In the genomic region with DNA sequence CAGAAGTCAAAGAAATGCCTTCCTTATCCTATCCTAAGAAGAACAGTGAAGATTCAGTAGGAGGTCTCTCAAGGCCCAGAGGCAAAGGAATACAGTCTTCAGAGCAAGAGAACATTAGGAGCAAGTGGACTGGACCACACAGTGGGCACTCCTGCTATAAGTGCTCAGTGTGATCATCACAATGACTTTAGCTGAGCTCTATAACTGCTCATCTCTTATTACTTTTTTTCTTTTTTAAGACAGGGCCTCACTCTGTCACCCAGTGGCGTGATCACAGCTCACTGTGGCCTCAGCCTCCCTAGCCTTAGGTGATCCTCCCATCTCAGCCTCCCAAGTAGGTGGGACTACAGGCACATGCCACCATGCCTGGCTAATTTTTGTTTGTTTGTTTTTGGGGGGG, we compare ENCODE assay signal across 14 cellular contexts. TPM values are rescaled to one million over a fixed set of nuclear protein-coding genes. Genes with fewer than 3 reads are reported as not detected.
DNase-seq lines count a peak whose midpoint lies in the region; ATAC-seq, FAIRE-seq and TF ChIP-seq lines count a peak whose summit lies in the region.
"Had no signal": no experiment of that assay in that cellular context is flagged by ENCODE, and none has a peak within 500 bp of the region (broad histone marks: within the 10 kb centered on the region; RNA-seq: fewer than 3 reads in every experiment).

No MANE protein-coding gene starts in this region.

- TF ChIP-seq CTCF in PC-9 (conservative IDR thresholded peaks at IDR 0.05) (no peak), endothelial cell of umbilical vein (IDR thresholded peaks at IDR 0.05; ENCODE audit: extremely low read depth in 1 of 2, insufficient read depth in 1 of 2, low read depth in 1 of 2, low read length in 2 of 2) (no peak)

- DNase-seq in PC-9 (no peak), endothelial cell of umbilical vein (ENCODE audit: low read depth, low spot score) (no peak), HuH-7 (ENCODE audit: low spot score) (no peak), NCI-H2107 treated with DMSO at 0.1 percent for 48 hours (lab: John Stamatoyannopoulos, UW; ENCODE audit: unreplicated experiment) (no peak), HTR-8/SVneo (ENCODE audit: insufficient read length, low spot score) (no peak)
- no peak for DNase-seq in naive thymus-derived CD8-positive, alpha-beta T cell
- DNase-seq: CD8-positive, alpha-beta memory T cell; NCI-H187; NCI-H2227 treated with DMSO at 0.1 percent for 48 hours had no signal

- H3K79me2 ChIP-seq in PC-9 (ENCODE audit: low read depth) (no peaks in the 10 kb centered on the region), endothelial cell of umbilical vein (ENCODE audit: control insufficient read depth, insufficient read depth, low read length) (peaks cover 61% of the 10 kb centered on the region)

- H3F3A ChIP-seq in PC-9 (ENCODE audit: insufficient read depth, low read depth) = no peaks in the 10 kb centered on the region

- H3K4me1 ChIP-seq in PC-9 (replicated peaks; ENCODE audit: insufficient read depth) (no peaks in the 10 kb centered on the region), endothelial cell of umbilical vein (ENCODE audit: control insufficient read depth, extremely low read depth, insufficient read depth, low read length) (peaks cover 11% of the 10 kb centered on the region)
- H3K4me1 ChIP-seq: BLaER1 treated with 17β-estradiol and CSF1 and Interleukin-3, amounts not matched to agents 10 nM and 100 nM; SJSA1 had no signal

- H3K36me3 Mint-ChIP-seq in naive thymus-derived CD8-positive, alpha-beta T cell = no peaks in the 10 kb centered on the region
- H3K36me3 Mint-ChIP-seq: CD8-positive, alpha-beta memory T cell had no signal

- peak; percentile 55 for TF ChIP-seq POLR2A in endothelial cell of umbilical vein (IDR thresholded peaks at IDR 0.05; ENCODE audit: low read depth, low read length)

- POLR2A ChIA-PET in PC-9 (lab: Charles Lee; ENCODE audit: unreplicated experiment) = no interaction called here
- POLR2A ChIA-PET in endothelial cell of umbilical vein (lab: Charles Lee) = no interaction called here
- POLR2A ChIA-PET in naive thymus-derived CD8-positive, alpha-beta T cell (lab: Charles Lee) = no interaction called here

- no peaks in the 10 kb centered on the region for H3K4me1 Mint-ChIP-seq in naive thymus-derived CD8-positive, alpha-beta T cell
- H3K4me1 Mint-ChIP-seq: CD8-positive, alpha-beta memory T cell had no signal

- H3K4me3 ChIP-seq in PC-9 (no peak overlapping the region), endothelial cell of umbilical vein (replicated peaks in 1 of 3; ENCODE audit: insufficient read depth in 1 of 3, low read depth in 1 of 3, low read length in 3 of 3) (no peak overlapping the region)
- H3K4me3 ChIP-seq: BLaER1 treated with 17β-estradiol and CSF1 and Interleukin-3, amounts not matched to agents 10 nM and 100 nM; SJSA1 had no signal

- CTCF ChIA-PET in PC-9 (lab: Charles Lee) (interaction anchor here (0.5 to 0.8 kb wide), 3 partner anchors 19 to 802 kb away, joined by 3 read pairs; no protein-coding TSS in a partner anchor), endothelial cell of umbilical vein (lab: Charles Lee) (interaction anchor here (0.6 to 4.2 kb wide), 12 partner anchors 10 to 663 kb away, joined by 3 to 48 read pairs (median 3); a partner anchor contains a TSS)

- H2AFZ ChIP-seq in PC-9 = peak overlapping the region; percentile 8; the same call in 1 of the 2 replicates
- H2AFZ ChIP-seq in endothelial cell of umbilical vein (ENCODE audit: low read depth, low read length) = no peak overlapping the region

- FAIRE-seq in endothelial cell of umbilical vein (lab: Jason Lieb, UNC) = no peak
- FAIRE-seq in HTR-8/SVneo (lab: Jason Lieb, UNC) = no peak

- H4K20me1 ChIP-seq in PC-9 (ENCODE audit: insufficient read depth) = no peaks in the 10 kb centered on the region
- peaks cover 2% of the 10 kb centered on the region for H4K20me1 ChIP-seq in endothelial cell of umbilical vein (replicated peaks; ENCODE audit: control insufficient read depth, extremely low read depth, insufficient read depth, low read length)
- H4K20me1 ChIP-seq: BLaER1 treated with 17β-estradiol and CSF1 and Interleukin-3, amounts not matched to agents 10 nM and 100 nM had no signal

- H3K9me3 ChIP-seq in PC-9 (ENCODE audit: insufficient read depth, low read depth) = no peaks in the 10 kb centered on the region
- H3K9me3 ChIP-seq in endothelial cell of umbilical vein (replicated peaks; ENCODE audit: control insufficient read depth, insufficient read depth, low read length) = no peaks in the 10 kb centered on the region
- H3K9me3 ChIP-seq: BLaER1 treated with 17β-estradiol and CSF1 and Interleukin-3, amounts not matched to agents 10 nM and 100 nM; SJSA1 had no signal

- no peaks in the 10 kb centered on the region for H3K9me1 ChIP-seq in endothelial cell of umbilical vein (replicated peaks; ENCODE audit: control insufficient read depth, extremely low read depth, insufficient read depth, low read length)

- H3K27ac Mint-ChIP-seq in naive thymus-derived CD8-positive, alpha-beta T cell = no peak overlapping the region
- H3K27ac Mint-ChIP-seq: CD8-positive, alpha-beta memory T cell; T-helper 1 cell treated with Interleukin-12 subunit alpha and Interleukin-12 subunit beta and Interleukin-4 antibody, amounts not matched to agents 30 μg/mL and 1 μg/mL, for 36 hours had no signal

- H3K4me2 ChIP-seq in PC-9 = no peak overlapping the region
- H3K4me2 ChIP-seq in endothelial cell of umbilical vein (ENCODE audit: insufficient read depth, low read length) = no peak overlapping the region
- H3K4me2 ChIP-seq: BLaER1 treated with 17β-estradiol and CSF1 and Interleukin-3, amounts not matched to agents 10 nM and 100 nM had no signal

- H3K27me3 Mint-ChIP-seq in naive thymus-derived CD8-positive, alpha-beta T cell = peaks cover 2 to 20% (median 8%) of the 10 kb centered on the region in 5 donors

- no peaks in the 10 kb centered on the region for H3K9me2 ChIP-seq in PC-9 (ENCODE audit: insufficient read depth)

- ATAC-seq in GM18909 (IDR thresholded peaks at IDR 0.05; ENCODE audit: poor library complexity, unreplicated experiment) (peak; percentile 8), GM21723 (IDR thresholded peaks at IDR 0.05; ENCODE audit: unreplicated experiment) (peak; percentile 14)
- no peak for ATAC-seq in naive thymus-derived CD8-positive, alpha-beta T cell

- dilution Hi-C loops in endothelial cell of umbilical vein (cut with MboI; ENCODE audit: extremely low pct_ligation_motif_present, low sequenced_read_pairs) = no loop called here

- no peaks in the 10 kb centered on the region for H3K9me3 Mint-ChIP-seq in naive thymus-derived CD8-positive, alpha-beta T cell
- H3K9me3 Mint-ChIP-seq: CD8-positive, alpha-beta memory T cell; T-helper 1 cell treated with Interleukin-12 subunit alpha and Interleukin-12 subunit beta and Interleukin-4 antibody, amounts not matched to agents 30 μg/mL and 1 μg/mL, for 36 hours had no signal

- intact Hi-C loops in PC-9 (cut with micrococcal nuclease; ENCODE audit: unreplicated experiment) = loop anchor here (2.0 to 5.0 kb wide), 2 partner anchors 514 to 664 kb away; no protein-coding TSS in a partner anchor
- intact Hi-C loops in endothelial cell of umbilical vein (cut with micrococcal nuclease) = loop anchor here (2.0 kb wide), 4 partner anchors 26 to 142 kb away; no protein-coding TSS in a partner anchor

- no peak overlapping the region for H3K27ac ChIP-seq in PC-9
- no peak overlapping the region for H3K27ac ChIP-seq in endothelial cell of umbilical vein (ENCODE audit: insufficient read depth, low read depth, low read length)
- H3K27ac ChIP-seq: BLaER1 treated with 17β-estradiol and CSF1 and Interleukin-3, amounts not matched to agents 10 nM and 100 nM; SJSA1 had no signal

- no peak overlapping the region for H3K9ac ChIP-seq in endothelial cell of umbilical vein (replicated peaks; ENCODE audit: extremely low read depth, insufficient read depth, low read length)
- H3K9ac ChIP-seq: BLaER1 treated with 17β-estradiol and CSF1 and Interleukin-3, amounts not matched to agents 10 nM and 100 nM had no signal

- no peak overlapping the region for H3K4me3 Mint-ChIP-seq in naive thymus-derived CD8-positive, alpha-beta T cell
- H3K4me3 Mint-ChIP-seq: CD8-positive, alpha-beta memory T cell; T-helper 1 cell treated with Interleukin-12 subunit alpha and Interleukin-12 subunit beta and Interleukin-4 antibody, amounts not matched to agents 30 μg/mL and 1 μg/mL, for 36 hours had no signal

- H3K27me3 ChIP-seq in PC-9 (ENCODE audit: insufficient read depth, low read depth) (no peaks in the 10 kb centered on the region), endothelial cell of umbilical vein (ENCODE audit: control insufficient read depth in 2 of 2, insufficient read depth in 2 of 2, low read length in 2 of 2) (no peaks in the 10 kb centered on the region)
- H3K27me3 ChIP-seq: BLaER1 treated with 17β-estradiol and CSF1 and Interleukin-3, amounts not matched to agents 10 nM and 100 nM; SJSA1 had no signal

- BruUV-seq in PC-9 (replicated peaks; lab: Mats Ljungman, UMichigan) = no TSS peak
- BruUV-seq in endothelial cell of umbilical vein (replicated peaks; lab: Mats Ljungman, UMichigan) = no TSS peak

- no peaks in the 10 kb centered on the region for H3K36me3 ChIP-seq in PC-9 (ENCODE audit: low read depth)
- H3K36me3 ChIP-seq in endothelial cell of umbilical vein (ENCODE audit: control insufficient read depth in 2 of 2, extremely low read depth in 1 of 2, insufficient read depth in 2 of 2, low read length in 2 of 2) = peaks cover 5 to 20% of the 10 kb centered on the region in 2 experiments
- H3K36me3 ChIP-seq: BLaER1 treated with 17β-estradiol and CSF1 and Interleukin-3, amounts not matched to agents 10 nM and 100 nM had no signal

TF ChIP-seq in endothelial cell of umbilical vein, 7 proteins besides CTCF, POLR2A, EP300 and RAD21 (continues in another document):
- TF ChIP-seq GATA2 (IDR thresholded peaks at IDR 0.05; ENCODE audit: insufficient read depth, insufficient read length, low read depth, low read length) (no peak), FOS (IDR thresholded peaks at IDR 0.05; ENCODE audit: borderline replicate concordance, insufficient read depth, low read length) (no peak)
- TF ChIP-seq, protein P1, sequence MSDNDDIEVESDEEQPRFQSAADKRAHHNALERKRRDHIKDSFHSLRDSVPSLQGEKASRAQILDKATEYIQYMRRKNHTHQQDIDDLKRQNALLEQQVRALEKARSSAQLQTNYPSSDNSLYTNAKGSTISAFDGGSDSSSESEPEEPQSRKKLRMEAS (IDR thresholded peaks at IDR 0.05; ENCODE audit: insufficient read depth, insufficient read length) = no peak

RNA-seq across cellular contexts. Expression of a gene that starts 48.1 kb away (rescaled TPM):
- total RNA-seq in PC-9 (2021) (6.6 and 8.1 TPM in 2 replicates), endothelial cell of umbilical vein (217 and 358 TPM in 2 replicates)
- polyA plus RNA-seq in endothelial cell of umbilical vein = 581 and 634 TPM in 2 replicates
- 292 and 326 TPM in 2 replicates for polyA plus RNA-seq in endothelial cell of umbilical vein (2011; cell fraction: cytosol; rRNA removed)
- polyA plus RNA-seq in endothelial cell of umbilical vein (2011; cell fraction: nucleus; rRNA removed) = 285 and 305 TPM in 2 replicates
- 454 and 542 TPM in 2 replicates for polyA plus RNA-seq in endothelial cell of umbilical vein (2012)
- 1,032 and 1,279 TPM in 2 replicates for polyA minus RNA-seq in endothelial cell of umbilical vein
- polyA minus RNA-seq in endothelial cell of umbilical vein (2011; cell fraction: cytosol; rRNA and poly(A)+ RNA removed) = not detected
- polyA minus RNA-seq in endothelial cell of umbilical vein (2011; cell fraction: nucleus; rRNA and poly(A)+ RNA removed) = 575 and 850 TPM in 2 replicates
- total RNA-seq in naive thymus-derived CD8-positive, alpha-beta T cell = under 1 TPM in 1 of 2 experiments, not detected in 1; 0.21 TPM
- polyA plus RNA-seq in naive thymus-derived CD8-positive, alpha-beta T cell = not detected
- total RNA-seq: CD8-positive, alpha-beta memory T cell had no signal
- polyA plus RNA-seq: CD8-positive, alpha-beta memory T cell had no signal

Comparison
In these comparisons a context has a peak if more than half of its experiments do, and no peak if none do; other contexts are left out.
1. ATAC-seq: peak in GM18909 (single experiment) and GM21723 (single experiment); none in naive thymus-derived CD8-positive, alpha-beta T cell (0 of 2).
2. RNA of a gene that starts 48.1 kb away (total RNA-seq): 217 to 358 TPM in endothelial cell of umbilical vein; 6.6 to 8.1 TPM in PC-9 and 0.21 TPM in naive thymus-derived CD8-positive, alpha-beta T cell; every median in the first group is over 10 times any median in the second.